In genomic region chr6:4021133-4021861, GRCh38 we compare ENCODE assay signal across 8 cellular contexts. TPM values are rescaled to one million over a fixed set of nuclear protein-coding genes. Genes with fewer than 3 reads are reported as not detected.
A peak's percentile ranks its signal among the peaks of the same experiment; 100 is the strongest.
DNase-seq lines count a peak whose midpoint lies in the region; ATAC-seq and TF ChIP-seq lines count a peak whose summit lies in the region.

No MANE protein-coding gene starts in this region.

- TF ChIP-seq CTCF in LNCaP clone FGC (IDR thresholded peaks at IDR 0.05; ENCODE audit: control insufficient read depth, extremely low read depth, insufficient read depth) (peak; percentile 48), RWPE2 (IDR thresholded peaks at IDR 0.05; ENCODE audit: poor library complexity, severe bottlenecking) (peak; percentile 27), fibroblast of pulmonary artery (IDR thresholded peaks at IDR 0.05; ENCODE audit: low read length, missing control alignments) (peak; percentile 8), natural killer cell (IDR thresholded peaks at IDR 0.05) (peak; percentile 30)

- peak overlapping the region; percentile 84 for H3K27ac ChIP-seq in RWPE2 (ENCODE audit: poor library complexity, severe bottlenecking)

- peak; percentile 96 for DNase-seq in ELF-1 (ENCODE audit: low read depth, low spot score)
- DNase-seq in H4 (ENCODE audit: low spot score), result peak; percentile 96
- DNase-seq in LNCaP clone FGC (ENCODE audit: low read depth), result peak; percentile 93
- DNase-seq in RWPE2 (ENCODE audit: low spot score), result peak; percentile 96
- peak; percentile 78 for DNase-seq in activated effector memory CD4-positive, alpha-beta T cell treated with Interleukin-2 at 50 U/mL for 16 hours
- DNase-seq in fibroblast of pulmonary artery (ENCODE audit: low read depth), result peak; percentile 98
- peak; percentile 78 for DNase-seq in natural killer cell
- DNase-seq in stimulated activated naive CD4-positive, alpha-beta T cell (lab: John Stamatoyannopoulos, UW), result peak; percentile 71 to 87 (median 82)

- peak overlapping the region; percentile 96 for H3K4me3 Mint-ChIP-seq in natural killer cell

- H3K9me3 ChIP-seq in RWPE2 (ENCODE audit: severe bottlenecking), result no peaks in the 10 kb centered on the region

- no peaks in the 10 kb centered on the region for H3K9me3 Mint-ChIP-seq in natural killer cell

- H3K36me3 Mint-ChIP-seq in natural killer cell, result no peaks in the 10 kb centered on the region

- H3K4me1 ChIP-seq in RWPE2 (ENCODE audit: insufficient read depth, poor library complexity, severe bottlenecking), result peaks cover 23% of the 10 kb centered on the region

- peak overlapping the region; percentile 97 to 99 for H3K27ac Mint-ChIP-seq in natural killer cell

- H3K27me3 ChIP-seq in RWPE2 (ENCODE audit: insufficient read depth, poor library complexity, severe bottlenecking), result no peaks in the 10 kb centered on the region

- H3K4me1 Mint-ChIP-seq in natural killer cell, result peaks cover 54 to 65% of the 10 kb centered on the region in 2 donors

- no peaks in the 10 kb centered on the region for H3K27me3 Mint-ChIP-seq in natural killer cell (ENCODE audit: low read depth in 2 of 2)

- ATAC-seq in RWPE2 (ENCODE audit: low read depth) (peak; percentile 88), natural killer cell (peak; percentile 60 to 80 (median 67))

- peak overlapping the region; percentile 90 for H3K4me3 ChIP-seq in LNCaP clone FGC (ENCODE audit: low read depth, low read length)
- H3K4me3 ChIP-seq in RWPE2 (ENCODE audit: severe bottlenecking), result peak overlapping the region; percentile 60
- H3K4me3 ChIP-seq in fibroblast of pulmonary artery (replicated peaks; ENCODE audit: low read depth, low read length), result peak overlapping the region; percentile 91

- peaks cover 26% of the 10 kb centered on the region for H3K36me3 ChIP-seq in RWPE2 (ENCODE audit: low read depth)

- intact Hi-C loops in natural killer cell (cut with micrococcal nuclease), result loop anchor here (5.0 kb wide), 1 partner anchor 116 kb away; the partner anchor contains the start of gene ECI2

RNA-seq across cellular contexts. Expression of gene FAM217A, which starts 57.6 kb away (rescaled TPM):
- not detected in 2 replicates for total RNA-seq in H4 (2014; rRNA removed; shearing (Covaris generic))
- total RNA-seq in natural killer cell, result not detected

Comparison
In these comparisons a context has a peak if more than half of its experiments do, and no peak if none do; other contexts are left out.
1. Peak in every context shown above with its lines: DNase-seq, ATAC-seq, H3K4me3 ChIP-seq and H3K27ac ChIP-seq.